ENCODE assay signal across 21 cellular contexts in genomic region chr13:59570204-59570603, GRCh38.
DNase-seq lines count a peak whose midpoint lies in the region; ATAC-seq and TF ChIP-seq lines count a peak whose summit lies in the region.
"Had no signal": no experiment of that assay in that cellular context is flagged by ENCODE, and none has a peak within 500 bp of the region (broad histone marks: within the 10 kb centered on the region; RNA-seq: fewer than 3 reads in every experiment).

No MANE protein-coding gene starts in this region.

- no peaks in the 10 kb centered on the region for H3K9me3 Mint-ChIP-seq in activated CD8-positive, alpha-beta T cell treated with anti-CD3 and anti-CD28 coated beads for 36 hours
- no peaks in the 10 kb centered on the region for H3K9me3 Mint-ChIP-seq in activated CD8-positive, alpha-beta T cell treated with anti-CD3 and anti-CD28 coated beads, Interleukin-2, amount 10 ng/mL, durations not matched to agents 7 days and 5 days (ENCODE audit: insufficient read depth)
- H3K9me3 Mint-ChIP-seq: CD4-positive, alpha-beta T cell had no signal

- peaks cover 11% of the 10 kb centered on the region; the same call in 1 of the 2 replicates for H3K9me3 ChIP-seq in BLaER1
- H3K9me3 ChIP-seq in Loucy (ENCODE audit: insufficient read depth, low read depth, low read length) = no peaks in the 10 kb centered on the region

- H3K9me2 ChIP-seq in Loucy (replicated peaks; ENCODE audit: low read depth, low read length) = no peaks in the 10 kb centered on the region

- peak overlapping the region; percentile 8; the same call in 1 of the 2 replicates for H2AFZ ChIP-seq in Loucy (ENCODE audit: low read length)

- H3K27ac ChIP-seq in BLaER1 = no peak overlapping the region
- H3K27ac ChIP-seq: 22Rv1; BLaER1 treated with 17β-estradiol and CSF1 and Interleukin-3, amounts not matched to agents 10 nM and 100 nM had no signal

- H3K4me3 Mint-ChIP-seq in activated CD8-positive, alpha-beta T cell treated with anti-CD3 and anti-CD28 coated beads for 36 hours = no peak overlapping the region
- no peak overlapping the region for H3K4me3 Mint-ChIP-seq in activated CD8-positive, alpha-beta T cell treated with anti-CD3 and anti-CD28 coated beads, Interleukin-2, amount 10 ng/mL, durations not matched to agents 7 days and 5 days
- H3K4me3 Mint-ChIP-seq: B cell; CD14-positive monocyte; CD4-positive, alpha-beta T cell; CD8-positive, alpha-beta memory T cell had no signal

- H3K27me3 ChIP-seq in BLaER1 (no peaks in the 10 kb centered on the region), Loucy (ENCODE audit: insufficient read depth, low read length, poor library complexity, severe bottlenecking) (no peaks in the 10 kb centered on the region)
- H3K27me3 ChIP-seq: BLaER1 treated with 17β-estradiol and CSF1 and Interleukin-3, amounts not matched to agents 10 nM and 100 nM had no signal

- CTCF ChIA-PET in activated CD8-positive, alpha-beta T cell treated with anti-CD3 and anti-CD28 coated beads for 36 hours (lab: Charles Lee) = no interaction called here
- CTCF ChIA-PET in activated CD8-positive, alpha-beta T cell treated with anti-CD3 and anti-CD28 coated beads, Interleukin-2, amount 10 ng/mL, durations not matched to agents 7 days and 5 days (lab: Charles Lee) = no interaction called here

- no peak for DNase-seq in activated CD8-positive, alpha-beta T cell treated with anti-CD3 and anti-CD28 coated beads for 36 hours
- no peak for DNase-seq in activated CD8-positive, alpha-beta T cell treated with anti-CD3 and anti-CD28 coated beads, Interleukin-2, amount 10 ng/mL, durations not matched to agents 7 days and 5 days
- DNase-seq in SIG-M5 (lab: John Stamatoyannopoulos, UW) = no peak
- DNase-seq in ureter (ENCODE audit: low spot score) = no peak
- DNase-seq: CD4-positive, alpha-beta T cell; CD8-positive, alpha-beta memory T cell; DMS 273 treated with DMSO at 0.1 percent for 48 hours; DMS53; DMS79 treated with DMSO at 0.1 percent for 48 hours; GF-D8; GOT3; H7; HCEC 1CT had no signal

- POLR2A ChIA-PET in activated CD8-positive, alpha-beta T cell treated with anti-CD3 and anti-CD28 coated beads for 36 hours (lab: Charles Lee) = no interaction called here
- POLR2A ChIA-PET in activated CD8-positive, alpha-beta T cell treated with anti-CD3 and anti-CD28 coated beads, Interleukin-2, amount 10 ng/mL, durations not matched to agents 7 days and 5 days (lab: Charles Lee) = no interaction called here

- H3K4me1 ChIP-seq in BLaER1 (peaks cover 17% of the 10 kb centered on the region), Loucy (ENCODE audit: insufficient read depth, low read length, poor library complexity, severe bottlenecking) (peaks cover 20% of the 10 kb centered on the region)

- TF ChIP-seq CTCF in activated CD8-positive, alpha-beta T cell treated with anti-CD3 and anti-CD28 coated beads for 36 hours (IDR thresholded peaks at IDR 0.05) = no peak
- no peak for TF ChIP-seq CTCF in Loucy (conservative IDR thresholded peaks at IDR 0.05; ENCODE audit: low read length)

- H3K4me1 Mint-ChIP-seq in activated CD8-positive, alpha-beta T cell treated with anti-CD3 and anti-CD28 coated beads for 36 hours (ENCODE audit: low read depth) = peaks cover 3% of the 10 kb centered on the region
- peaks cover 4% of the 10 kb centered on the region for H3K4me1 Mint-ChIP-seq in activated CD8-positive, alpha-beta T cell treated with anti-CD3 and anti-CD28 coated beads, Interleukin-2, amount 10 ng/mL, durations not matched to agents 7 days and 5 days (ENCODE audit: low read depth)
- H3K4me1 Mint-ChIP-seq: B cell; CD14-positive monocyte; CD8-positive, alpha-beta memory T cell had no signal

- H3K9ac ChIP-seq in BLaER1 = no peak overlapping the region
- no peak overlapping the region for H3K9ac ChIP-seq in Loucy (ENCODE audit: low read depth, low read length, poor library complexity, severe bottlenecking)
- H3K9ac ChIP-seq: BLaER1 treated with 17β-estradiol and CSF1 and Interleukin-3, amounts not matched to agents 10 nM and 100 nM had no signal

- H3K27me3 Mint-ChIP-seq in activated CD8-positive, alpha-beta T cell treated with anti-CD3 and anti-CD28 coated beads for 36 hours = peaks cover 10% of the 10 kb centered on the region
- peaks cover 2% of the 10 kb centered on the region for H3K27me3 Mint-ChIP-seq in activated CD8-positive, alpha-beta T cell treated with anti-CD3 and anti-CD28 coated beads, Interleukin-2, amount 10 ng/mL, durations not matched to agents 7 days and 5 days (ENCODE audit: low read depth)
- H3K27me3 Mint-ChIP-seq: B cell had no signal

- peak; percentile 34 for ATAC-seq in activated CD8-positive, alpha-beta T cell treated with anti-CD3 and anti-CD28 coated beads for 36 hours
- no peak for ATAC-seq in activated CD8-positive, alpha-beta T cell treated with anti-CD3 and anti-CD28 coated beads, Interleukin-2, amount 10 ng/mL, durations not matched to agents 7 days and 5 days
- ATAC-seq in GM21717 (IDR thresholded peaks at IDR 0.05; ENCODE audit: unreplicated experiment) = peak; percentile 61
- no peak for ATAC-seq in GM21367 (IDR thresholded peaks at IDR 0.05; ENCODE audit: unreplicated experiment)

- no peaks in the 10 kb centered on the region for H3F3A ChIP-seq in Loucy (ENCODE audit: low read depth)

- intact Hi-C loops in activated CD8-positive, alpha-beta T cell treated with anti-CD3 and anti-CD28 coated beads for 36 hours (cut with micrococcal nuclease) = no loop called here

- H3K36me3 ChIP-seq in BLaER1 = no peaks in the 10 kb centered on the region
- H3K36me3 ChIP-seq in Loucy (ENCODE audit: insufficient read depth, low read length) = no peaks in the 10 kb centered on the region
- H3K36me3 ChIP-seq: BLaER1 treated with 17β-estradiol and CSF1 and Interleukin-3, amounts not matched to agents 10 nM and 100 nM had no signal

- H3K79me2 ChIP-seq in Loucy (ENCODE audit: insufficient read depth, low read length) = no peaks in the 10 kb centered on the region

- H3K4me2 ChIP-seq in BLaER1 (peak overlapping the region; percentile 43), Loucy (ENCODE audit: low read depth, low read length, poor library complexity, severe bottlenecking) (no peak overlapping the region)

- no peaks in the 10 kb centered on the region for H3K36me3 Mint-ChIP-seq in activated CD8-positive, alpha-beta T cell treated with anti-CD3 and anti-CD28 coated beads for 36 hours (ENCODE audit: low read depth)
- H3K36me3 Mint-ChIP-seq in activated CD8-positive, alpha-beta T cell treated with anti-CD3 and anti-CD28 coated beads, Interleukin-2, amount 10 ng/mL, durations not matched to agents 7 days and 5 days (ENCODE audit: low read depth) = no peaks in the 10 kb centered on the region
- H3K36me3 Mint-ChIP-seq: CD14-positive monocyte; CD8-positive, alpha-beta memory T cell had no signal

- H4K20me1 ChIP-seq in BLaER1 (no peaks in the 10 kb centered on the region), Loucy (ENCODE audit: insufficient read depth, low read length, poor library complexity, severe bottlenecking) (no peaks in the 10 kb centered on the region)
- H4K20me1 ChIP-seq: BLaER1 treated with 17β-estradiol and CSF1 and Interleukin-3, amounts not matched to agents 10 nM and 100 nM had no signal

- H3K4me3 ChIP-seq in BLaER1 (no peak overlapping the region), Loucy (ENCODE audit: low read length, poor library complexity, severe bottlenecking) (no peak overlapping the region)
- H3K4me3 ChIP-seq: BLaER1 treated with 17β-estradiol and CSF1 and Interleukin-3, amounts not matched to agents 10 nM and 100 nM had no signal

- H3K27ac Mint-ChIP-seq in activated CD8-positive, alpha-beta T cell treated with anti-CD3 and anti-CD28 coated beads for 36 hours = no peak overlapping the region
- H3K27ac Mint-ChIP-seq in activated CD8-positive, alpha-beta T cell treated with anti-CD3 and anti-CD28 coated beads, Interleukin-2, amount 10 ng/mL, durations not matched to agents 7 days and 5 days = no peak overlapping the region
- H3K27ac Mint-ChIP-seq: B cell; CD14-positive monocyte; CD4-positive, alpha-beta T cell; CD8-positive, alpha-beta memory T cell had no signal

Comparison
In these comparisons a context has a peak if more than half of its experiments do, and no peak if none do; other contexts are left out.
1. ATAC-seq: peak in activated CD8-positive, alpha-beta T cell treated with anti-CD3 and anti-CD28 coated beads for 36 hours (single experiment) and GM21717 (single experiment); none in activated CD8-positive, alpha-beta T cell treated with anti-CD3 and anti-CD28 coated beads, Interleukin-2, amount 10 ng/mL, durations not matched to agents 7 days and 5 days (single experiment) and GM21367 (single experiment).